Comparison of ENCODE assay signal across 1 cellular context in genomic region chr2:40179801-40180200, GRCh38.
TF ChIP-seq lines count a peak whose summit lies in the region.

No MANE protein-coding gene starts in this region.

TF ChIP-seq in IMR-90, 13 proteins besides CTCF, POLR2A, EP300 and RAD21 (continued from another document):
- TF ChIP-seq ELK1 (IDR thresholded peaks at IDR 0.05; ENCODE audit: borderline replicate concordance, low read depth, low read length) (no peak), MAZ (IDR thresholded peaks at IDR 0.05; ENCODE audit: borderline replicate concordance, low read depth, low read length) (no peak), MXI1 (IDR thresholded peaks at IDR 0.05; ENCODE audit: borderline replicate concordance, low read depth, low read length) (no peak), BHLHE40 (IDR thresholded peaks at IDR 0.05; ENCODE audit: low read depth, low read length) (no peak), RFX5 (IDR thresholded peaks at IDR 0.05; ENCODE audit: low read depth, low read length) (no peak), SMC3 (IDR thresholded peaks at IDR 0.05; ENCODE audit: low read depth, low read length) (no peak)
